In genomic region chr12:91774471-91774921, GRCh38 we compare ENCODE assay signal across 13 cellular contexts.
A peak's percentile ranks its signal among the peaks of the same experiment; 100 is the strongest.
DNase-seq lines count a peak whose midpoint lies in the region; ATAC-seq and TF ChIP-seq lines count a peak whose summit lies in the region.
"Had no signal": no experiment of that assay in that cellular context is flagged by ENCODE, and none has a peak within 500 bp of the region (broad histone marks: within the 10 kb centered on the region; RNA-seq: fewer than 3 reads in every experiment).

No MANE protein-coding gene starts in this region.

- H3K4me3 ChIP-seq in MG63 (no peak overlapping the region), choroid plexus epithelial cell (ENCODE audit: low read depth, low read length) (peak overlapping the region; percentile 30)
- H3K4me3 ChIP-seq: skin epidermis had no signal

- H3K27me3 ChIP-seq in MG63: no peaks in the 10 kb centered on the region

- DNase-seq in COLO829 (ENCODE audit: low spot score): peak; percentile 18
- DNase-seq in MG63: peak; percentile 24
- peak; percentile 70 for DNase-seq in choroid plexus epithelial cell (ENCODE audit: low read depth)
- no peak for DNase-seq in neural crest cell (ENCODE audit: low read depth, low spot score)
- no peak for DNase-seq in NCI-H1417 treated with DMSO at 0.1 percent for 48 hours (lab: John Stamatoyannopoulos, UW)
- DNase-seq in stimulated activated CD4-positive, alpha-beta T cell treated with anti-CD3 and anti-CD28 coated beads, Interleukin-15, amount 100 ng/mL, for 24 hours: no peak
- DNase-seq: effector CD8-positive, alpha-beta T cell; left cardiac atrium; NCI-H1092; stimulated activated naive CD8-positive, alpha-beta T cell treated with anti-CD3 and anti-CD28 coated beads, Interleukin-15, amount 100 ng/mL, for 72 hours had no signal

- no peaks in the 10 kb centered on the region for H3K9me3 Mint-ChIP-seq in neural crest cell
- H3K9me3 Mint-ChIP-seq: stimulated activated naive CD8-positive, alpha-beta T cell treated with anti-CD3 and anti-CD28 coated beads, Interleukin-15, amount 100 ng/mL, for 72 hours had no signal

- ATAC-seq in HG03280 (IDR thresholded peaks at IDR 0.05; ENCODE audit: unreplicated experiment) (no peak), GM21515 (IDR thresholded peaks at IDR 0.05; ENCODE audit: unreplicated experiment) (no peak)
- ATAC-seq: stimulated activated naive CD8-positive, alpha-beta T cell treated with anti-CD3 and anti-CD28 coated beads, Interleukin-15, amount 100 ng/mL, for 72 hours had no signal

- H3K27me3 Mint-ChIP-seq in neural crest cell (ENCODE audit: low read depth): no peaks in the 10 kb centered on the region
- H3K27me3 Mint-ChIP-seq: stimulated activated naive CD8-positive, alpha-beta T cell treated with anti-CD3 and anti-CD28 coated beads, Interleukin-15, amount 100 ng/mL, for 72 hours had no signal

- H3K36me3 ChIP-seq in MG63: no peaks in the 10 kb centered on the region

- no peak overlapping the region for H3K4me3 Mint-ChIP-seq in neural crest cell
- H3K4me3 Mint-ChIP-seq: stimulated activated naive CD8-positive, alpha-beta T cell treated with anti-CD3 and anti-CD28 coated beads, Interleukin-15, amount 100 ng/mL, for 72 hours had no signal

- H3K9me3 ChIP-seq in MG63: no peaks in the 10 kb centered on the region

- H3K36me3 Mint-ChIP-seq in neural crest cell (ENCODE audit: low read depth): no peaks in the 10 kb centered on the region

- peaks cover 21% of the 10 kb centered on the region for H3K4me1 Mint-ChIP-seq in neural crest cell

- TF ChIP-seq CTCF in choroid plexus epithelial cell (conservative IDR thresholded peaks at IDR 0.05; ENCODE audit: low read depth, low read length): no peak
- no peak for TF ChIP-seq CTCF in neural crest cell (conservative IDR thresholded peaks at IDR 0.05)

- H3K27ac Mint-ChIP-seq in neural crest cell (ENCODE audit: unreplicated experiment): peak overlapping the region; percentile 16
- H3K27ac Mint-ChIP-seq: stimulated activated naive CD8-positive, alpha-beta T cell treated with anti-CD3 and anti-CD28 coated beads, Interleukin-15, amount 100 ng/mL, for 72 hours had no signal

Comparison
In these comparisons a context has a peak if more than half of its experiments do, and no peak if none do; other contexts are left out.
1. DNase-seq: peak in COLO829 (single experiment), MG63 (single experiment) and choroid plexus epithelial cell (single experiment); none in neural crest cell (single experiment), NCI-H1417 treated with DMSO at 0.1 percent for 48 hours (single experiment) and stimulated activated CD4-positive, alpha-beta T cell treated with anti-CD3 and anti-CD28 coated beads, Interleukin-15, amount 100 ng/mL, for 24 hours (single experiment).